8 cellular contexts compared by ENCODE assay signal in the genomic region with DNA sequence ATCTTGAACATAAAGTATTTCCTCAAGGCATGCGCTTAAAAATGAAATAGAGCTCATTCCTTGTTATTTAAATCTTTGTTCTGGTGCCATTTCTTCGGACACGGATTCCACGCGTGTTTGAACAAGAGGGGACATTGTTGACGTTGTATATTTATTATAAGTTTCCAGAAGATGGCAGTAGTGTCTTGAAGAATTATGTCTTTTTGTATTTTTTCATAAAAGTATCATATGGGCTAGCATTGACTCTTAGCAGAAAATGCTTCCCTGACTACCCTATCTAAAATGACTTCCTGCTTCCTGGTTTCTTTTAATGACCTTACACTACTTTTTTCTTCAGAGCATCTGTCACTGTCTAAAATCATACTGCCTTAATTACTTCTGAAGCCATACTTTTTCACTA. TPM values are rescaled to one million over a fixed set of nuclear protein-coding genes. Genes with fewer than 3 reads are reported as not detected.
DNase-seq lines count a peak whose midpoint lies in the region; ATAC-seq, FAIRE-seq and TF ChIP-seq lines count a peak whose summit lies in the region.

No MANE protein-coding gene starts in this region.

- H3K27me3 ChIP-seq in A673 (replicated peaks; ENCODE audit: insufficient read depth, low read depth, low read length, poor library complexity) (no peaks in the 10 kb centered on the region), SK-N-SH (ENCODE audit: insufficient read depth) (no peaks in the 10 kb centered on the region)

- no peaks in the 10 kb centered on the region for H3K9me3 ChIP-seq in A673 (ENCODE audit: low read depth, low read length, poor library complexity, severe bottlenecking)
- no peaks in the 10 kb centered on the region for H3K9me3 ChIP-seq in SK-N-SH

- CTCF ChIA-PET in A673 (lab: Charles Lee), result interaction anchor here (0.7 to 0.8 kb wide), 2 partner anchors 129 to 299 kb away, joined by 3 read pairs; no protein-coding TSS in a partner anchor
- CTCF ChIA-PET in SK-N-SH (lab: Yijun Ruan, JAX), result interaction anchor here (0.6 to 2.2 kb wide), 16 partner anchors 9 to 132 kb away, joined by 3 to 12 read pairs (median 4); no protein-coding TSS in a partner anchor

- intact Hi-C loops in A673 (cut with micrococcal nuclease; ENCODE audit: unreplicated experiment) (loop anchor here (1.0 kb wide), 1 partner anchor 128 kb away; no protein-coding TSS in a partner anchor), lower leg skin (cut with DNase I; ENCODE audit: low total_unique reads) (no loop called here)

- POLR2A ChIA-PET in A673 (lab: Charles Lee; ENCODE audit: low non-redundant PET) (no interaction called here), SK-N-SH (lab: Yijun Ruan, JAX) (no interaction called here)

- no peak overlapping the region for H2AFZ ChIP-seq in SK-N-SH (ENCODE audit: low read depth)

- H3K79me2 ChIP-seq in SK-N-SH (ENCODE audit: insufficient read depth), result peaks cover 65% of the 10 kb centered on the region

- TF ChIP-seq RAD21 in SK-N-SH (IDR thresholded peaks at IDR 0.05; ENCODE audit: low read length), result peak; percentile 54

- no peak overlapping the region for H3K4me2 ChIP-seq in SK-N-SH

- H3K4me1 ChIP-seq in A673 (ENCODE audit: insufficient read depth, low read length, poor library complexity, severe bottlenecking) (no peaks in the 10 kb centered on the region), SK-N-SH (ENCODE audit: control insufficient read depth in 1 of 2, insufficient read depth in 2 of 2, low read depth in 1 of 2, low read length in 1 of 2) (no peaks in the 10 kb centered on the region)

- peaks cover 25% of the 10 kb centered on the region for H3F3A ChIP-seq in SK-N-SH (replicated peaks; ENCODE audit: insufficient read depth)

- no peak overlapping the region for H3K9ac ChIP-seq in SK-N-SH

- no peak for TF ChIP-seq POLR2A in lower leg skin (IDR thresholded peaks at IDR 0.05)

- no peak for TF ChIP-seq EP300 in SK-N-SH (IDR thresholded peaks at IDR 0.05; ENCODE audit: borderline replicate concordance in 1 of 2, low read depth in 1 of 2, low read length in 1 of 2)

- peaks cover 40% of the 10 kb centered on the region for H3K36me3 ChIP-seq in A673 (ENCODE audit: insufficient read depth, low read length, poor library complexity, severe bottlenecking)
- peaks cover 47 to 63% of the 10 kb centered on the region in 2 experiments for H3K36me3 ChIP-seq in SK-N-SH (replicated peaks in 1 of 2; ENCODE audit: control insufficient read depth in 1 of 2, insufficient read depth in 2 of 2, low read length in 1 of 2)

- H4K20me1 ChIP-seq in SK-N-SH (ENCODE audit: insufficient read depth), result no peaks in the 10 kb centered on the region

- BruUV-seq in A673 (replicated peaks; lab: Mats Ljungman, UMichigan), result no TSS peak

- 84% methylated on average over 6 of the region's 6 CpGs for WGBS in SK-N-SH (ENCODE audit: low lambda C conversion rate)
- WGBS in lower leg skin, 2 donors, result 26 to 29% methylated on average over 6 of the region's 6 CpGs

- no peak for FAIRE-seq in D721Med (lab: Jason Lieb, UNC)

- ATAC-seq in GM21619 (IDR thresholded peaks at IDR 0.05; ENCODE audit: unreplicated experiment) (no peak), GM21390 (IDR thresholded peaks at IDR 0.05; ENCODE audit: unreplicated experiment) (no peak), GM19397 (IDR thresholded peaks at IDR 0.05; ENCODE audit: unreplicated experiment) (no peak)

- H3K9me2 ChIP-seq in SK-N-SH, result no peaks in the 10 kb centered on the region

- H3K27ac ChIP-seq in A673 (ENCODE audit: low read depth, low read length, poor library complexity, severe bottlenecking), result no peak overlapping the region
- no peak overlapping the region for H3K27ac ChIP-seq in SK-N-SH (ENCODE audit: low read depth in 2 of 2, low read length in 1 of 2)

- TF ChIP-seq CTCF in A673 (conservative IDR thresholded peaks at IDR 0.05; ENCODE audit: low read depth, low read length) (peak; percentile 44; the same call in 1 of the 2 replicates), D721Med (IDR thresholded peaks at IDR 0.05; ENCODE audit: insufficient read depth, missing control alignments) (peak; percentile 20), SK-N-SH (IDR thresholded peaks at IDR 0.05) (peak; percentile 50), lower leg skin (IDR thresholded peaks at IDR 0.05) (no peak)

- H3K4me3 ChIP-seq in A673 (ENCODE audit: low read depth, low read length, poor library complexity, severe bottlenecking), result no peak overlapping the region
- no peak overlapping the region for H3K4me3 ChIP-seq in SK-N-SH (ENCODE audit: low read depth in 2 of 2, low read length in 1 of 2)
- H3K4me3 ChIP-seq in lower leg skin (ENCODE audit: low read depth, poor library complexity, severe bottlenecking), result no peak overlapping the region

- peak; percentile 55 for DNase-seq in A673 (ENCODE audit: low spot score)
- no peak for DNase-seq in D721Med (ENCODE audit: insufficient read length, low spot score)
- DNase-seq in SK-N-SH, result peak; percentile 35
- peak; percentile 35 for DNase-seq in globus pallidus (ENCODE audit: low spot score)
- DNase-seq in lower leg skin (ENCODE audit: low spot score in 2 of 2), result no peak

TF ChIP-seq in SK-N-SH, 30 proteins besides CTCF, POLR2A, EP300 and RAD21:
- no peak for TF ChIP-seq NRF1 (IDR thresholded peaks at IDR 0.05; ENCODE audit: low read depth, low read length)
- 0 out of 2 replicates have a peak, but pooled peaks have one; percentile 21 for TF ChIP-seq SMC3 (IDR thresholded peaks at IDR 0.05; ENCODE audit: low read depth, low read length)
TF ChIP-seq in SK-N-SH: peak in this region for 1.

RNA-seq across cellular contexts. Expression of a gene that starts 20.4 kb away (rescaled TPM):
- total RNA-seq in A673 (2021), result 32.0 and 36.3 TPM in 2 replicates
- 20.1 and 32.3 TPM in 2 replicates for polyA plus RNA-seq in SK-N-SH (2012; rRNA removed)
- 27.8 and 30.5 TPM in 2 replicates for polyA plus RNA-seq in SK-N-SH (2012; cell fraction: cytosol; rRNA removed)
- polyA plus RNA-seq in SK-N-SH (2012; cell fraction: nucleus; rRNA removed), result 18.5 and 36.1 TPM in 2 replicates
- 10 to 100 TPM; 39.3 to 49.3 (median 42.5) TPM for total RNA-seq in lower leg skin

RNA-seq across cellular contexts. Expression of a gene that starts 50.1 kb away (rescaled TPM):
- total RNA-seq in A673 (2021) (2.5 and 2.8 TPM in 2 replicates), lower leg skin (10 to 100 TPM; 10.1 to 17.6 (median 10.8) TPM)
- polyA plus RNA-seq in SK-N-SH (2012; rRNA removed), result 0.46 and 0.62 TPM in 2 replicates
- 0.66 and 0.93 TPM in 2 replicates for polyA plus RNA-seq in SK-N-SH (2012; cell fraction: cytosol; rRNA removed)
- polyA plus RNA-seq in SK-N-SH (2012; cell fraction: nucleus; rRNA removed), result 0.26 and 0.57 TPM in 2 replicates

Comparison
In these comparisons a context has a peak if more than half of its experiments do, and no peak if none do; other contexts are left out.
1. DNase-seq: peak in A673 (single experiment), SK-N-SH (single experiment) and globus pallidus (single experiment); none in D721Med (single experiment) and lower leg skin (0 of 2).
2. CTCF ChIP-seq: peak in A673 (single experiment), D721Med (single experiment) and SK-N-SH (single experiment); none in lower leg skin (0 of 3).